Comparison of ENCODE assay signal across 1 cellular context in genomic region chr14:55103005-55103640, GRCh38.
TF ChIP-seq lines count a peak whose summit lies in the region.

No MANE protein-coding gene starts in this region.

TF ChIP-seq in HEK293, 187 proteins besides CTCF, POLR2A, EP300 and RAD21 (continued from another document):
- TF ChIP-seq HIC1 (tag by site-specific recombination; IDR thresholded peaks at IDR 0.05) (0 out of 2 replicates have a peak, but pooled peaks have one; percentile 31), ZNF394 (tag by site-specific recombination; IDR thresholded peaks at IDR 0.05; ENCODE audit: borderline replicate concordance) (peak; percentile 85), ZNF433 (tag by site-specific recombination; IDR thresholded peaks at IDR 0.05; ENCODE audit: low read depth) (no peak), ZNF366 (tag by site-specific recombination; conservative IDR thresholded peaks at IDR 0.05) (peak; percentile 24; the same call in 1 of the 2 replicates), KLF8 (tag by site-specific recombination; IDR thresholded peaks at IDR 0.05) (peak; percentile 45; the same call in 1 of the 2 replicates), ZBTB7A (tag by site-specific recombination; IDR thresholded peaks at IDR 0.05; ENCODE audit: low read depth) (no peak), SP3 (tag by site-specific recombination; IDR thresholded peaks at IDR 0.05) (no peak), ZNF211 (tag by site-specific recombination; IDR thresholded peaks at IDR 0.05; ENCODE audit: low read depth) (no peak)
- TF ChIP-seq, protein P1, sequence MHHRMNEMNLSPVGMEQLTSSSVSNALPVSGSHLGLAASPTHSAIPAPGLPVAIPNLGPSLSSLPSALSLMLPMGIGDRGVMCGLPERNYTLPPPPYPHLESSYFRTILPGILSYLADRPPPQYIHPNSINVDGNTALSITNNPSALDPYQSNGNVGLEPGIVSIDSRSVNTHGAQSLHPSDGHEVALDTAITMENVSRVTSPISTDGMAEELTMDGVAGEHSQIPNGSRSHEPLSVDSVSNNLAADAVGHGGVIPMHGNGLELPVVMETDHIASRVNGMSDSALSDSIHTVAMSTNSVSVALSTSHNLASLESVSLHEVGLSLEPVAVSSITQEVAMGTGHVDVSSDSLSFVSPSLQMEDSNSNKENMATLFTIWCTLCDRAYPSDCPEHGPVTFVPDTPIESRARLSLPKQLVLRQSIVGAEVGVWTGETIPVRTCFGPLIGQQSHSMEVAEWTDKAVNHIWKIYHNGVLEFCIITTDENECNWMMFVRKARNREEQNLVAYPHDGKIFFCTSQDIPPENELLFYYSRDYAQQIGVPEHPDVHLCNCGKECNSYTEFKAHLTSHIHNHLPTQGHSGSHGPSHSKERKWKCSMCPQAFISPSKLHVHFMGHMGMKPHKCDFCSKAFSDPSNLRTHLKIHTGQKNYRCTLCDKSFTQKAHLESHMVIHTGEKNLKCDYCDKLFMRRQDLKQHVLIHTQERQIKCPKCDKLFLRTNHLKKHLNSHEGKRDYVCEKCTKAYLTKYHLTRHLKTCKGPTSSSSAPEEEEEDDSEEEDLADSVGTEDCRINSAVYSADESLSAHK (tag by site-specific recombination; IDR thresholded peaks at IDR 0.05) = peak; percentile 98
